Comparison of ENCODE assay signal across 1 cellular context in genomic region chr22:27627444-27627833, GRCh38.
TF ChIP-seq lines count a peak whose summit lies in the region.

No MANE protein-coding gene starts in this region.

TF ChIP-seq in HepG2, 621 proteins besides CTCF, POLR2A, EP300 and RAD21 (continued from another document and continues in another):
- TF ChIP-seq, protein P1, sequence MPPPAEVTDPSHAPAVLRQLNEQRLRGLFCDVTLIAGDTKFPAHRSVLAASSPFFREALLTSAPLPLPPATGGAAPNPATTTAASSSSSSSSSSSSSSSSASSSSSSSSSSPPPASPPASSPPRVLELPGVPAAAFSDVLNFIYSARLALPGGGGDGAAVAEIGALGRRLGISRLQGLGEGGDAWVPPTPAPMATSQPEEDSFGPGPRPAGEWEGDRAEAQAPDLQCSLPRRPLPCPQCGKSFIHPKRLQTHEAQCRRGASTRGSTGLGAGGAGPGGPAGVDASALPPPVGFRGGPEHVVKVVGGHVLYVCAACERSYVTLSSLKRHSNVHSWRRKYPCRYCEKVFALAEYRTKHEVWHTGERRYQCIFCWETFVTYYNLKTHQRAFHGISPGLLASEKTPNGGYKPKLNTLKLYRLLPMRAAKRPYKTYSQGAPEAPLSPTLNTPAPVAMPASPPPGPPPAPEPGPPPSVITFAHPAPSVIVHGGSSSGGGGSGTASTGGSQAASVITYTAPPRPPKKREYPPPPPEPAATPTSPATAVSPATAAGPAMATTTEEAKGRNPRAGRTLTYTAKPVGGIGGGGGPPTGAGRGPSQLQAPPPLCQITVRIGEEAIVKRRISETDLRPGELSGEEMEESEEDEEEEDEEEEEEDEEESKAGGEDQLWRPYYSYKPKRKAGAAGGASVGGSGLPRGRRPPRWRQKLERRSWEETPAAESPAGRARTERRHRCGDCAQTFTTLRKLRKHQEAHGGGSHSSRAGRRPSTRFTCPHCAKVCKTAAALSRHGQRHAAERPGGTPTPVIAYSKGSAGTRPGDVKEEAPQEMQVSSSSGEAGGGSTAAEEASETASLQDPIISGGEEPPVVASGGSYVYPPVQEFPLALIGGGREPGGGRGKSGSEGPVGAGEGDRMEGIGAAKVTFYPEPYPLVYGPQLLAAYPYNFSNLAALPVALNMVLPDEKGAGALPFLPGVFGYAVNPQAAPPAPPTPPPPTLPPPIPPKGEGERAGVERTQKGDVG (CRISPR knock-in tag; IDR thresholded peaks at IDR 0.05; ENCODE audit: borderline replicate concordance): no peak
- TF ChIP-seq ZFP36 (IDR thresholded peaks at IDR 0.05; ENCODE audit: borderline replicate concordance, low read depth, low read length, partially characterized antibody) (no peak), ZNF782 (CRISPR knock-in tag; IDR thresholded peaks at IDR 0.05; ENCODE audit: borderline replicate concordance) (no peak), ZNF550 (CRISPR knock-in tag; IDR thresholded peaks at IDR 0.05; ENCODE audit: borderline replicate concordance) (no peak), PTBP1 (IDR thresholded peaks at IDR 0.05; ENCODE audit: low read depth, low read length, poor library complexity, severe bottlenecking) (no peak), ZNF441 (CRISPR knock-in tag; IDR thresholded peaks at IDR 0.05; ENCODE audit: borderline replicate concordance) (no peak), ZNF431 (CRISPR knock-in tag; IDR thresholded peaks at IDR 0.05; ENCODE audit: borderline replicate concordance, low read depth) (0 out of 2 replicates have a peak, but pooled peaks have one; percentile 54), PHF21A (CRISPR knock-in tag; IDR thresholded peaks at IDR 0.05) (no peak), ZNF317 (CRISPR knock-in tag; IDR thresholded peaks at IDR 0.05) (no peak), ADNP (CRISPR knock-in tag; IDR thresholded peaks at IDR 0.05) (no peak), TCF7 (IDR thresholded peaks at IDR 0.05; ENCODE audit: low read depth) (no peak), BRD4 (CRISPR knock-in tag; IDR thresholded peaks at IDR 0.05) (no peak), ZNF296 (CRISPR knock-in tag; conservative IDR thresholded peaks at IDR 0.05) (no peak), ZNF446 (CRISPR knock-in tag; IDR thresholded peaks at IDR 0.05) (no peak), ELK4 (CRISPR knock-in tag; IDR thresholded peaks at IDR 0.05; ENCODE audit: borderline replicate concordance) (no peak), ZNF292 (CRISPR knock-in tag; IDR thresholded peaks at IDR 0.05; ENCODE audit: borderline replicate concordance, low read depth) (no peak), CREB1 (IDR thresholded peaks at IDR 0.05) (no peak), CREB1 (CRISPR knock-in tag; IDR thresholded peaks at IDR 0.05) (no peak), CEBPG (CRISPR knock-in tag; IDR thresholded peaks at IDR 0.05) (peak; percentile 94), ZNF781 (CRISPR knock-in tag; IDR thresholded peaks at IDR 0.05; ENCODE audit: borderline replicate concordance, not compliant biosample characterization) (no peak), THAP9 (CRISPR knock-in tag; IDR thresholded peaks at IDR 0.05; ENCODE audit: borderline replicate concordance) (no peak), REPIN1 (CRISPR knock-in tag; IDR thresholded peaks at IDR 0.05; ENCODE audit: borderline replicate concordance, low read depth) (no peak), HINFP (CRISPR knock-in tag; IDR thresholded peaks at IDR 0.05; ENCODE audit: low read depth) (no peak), DBP (CRISPR knock-in tag; IDR thresholded peaks at IDR 0.05; ENCODE audit: not compliant biosample characterization) (no peak), ZKSCAN5 (CRISPR knock-in tag; IDR thresholded peaks at IDR 0.05) (no peak), ZFYVE20 (CRISPR knock-in tag; IDR thresholded peaks at IDR 0.05; ENCODE audit: borderline replicate concordance, low read depth) (no peak), DPF2 (CRISPR knock-in tag; IDR thresholded peaks at IDR 0.05; ENCODE audit: borderline replicate concordance, low read depth) (no peak), HNF1A (IDR thresholded peaks at IDR 0.05; ENCODE audit: low read depth) (no peak), HNF1A (CRISPR knock-in tag; IDR thresholded peaks at IDR 0.05; ENCODE audit: borderline replicate concordance) (no peak), SKIL (CRISPR knock-in tag; IDR thresholded peaks at IDR 0.05; ENCODE audit: borderline replicate concordance) (no peak), SMAD3 (CRISPR knock-in tag; IDR thresholded peaks at IDR 0.05) (no peak), ZNF616 (CRISPR knock-in tag; IDR thresholded peaks at IDR 0.05; ENCODE audit: low read depth) (no peak), ZNF331 (CRISPR knock-in tag; IDR thresholded peaks at IDR 0.05) (0 out of 2 replicates have a peak, but pooled peaks have one; percentile 13), PAX8 (CRISPR knock-in tag; IDR thresholded peaks at IDR 0.05; ENCODE audit: borderline replicate concordance) (no peak)
- TF ChIP-seq, protein P2, sequence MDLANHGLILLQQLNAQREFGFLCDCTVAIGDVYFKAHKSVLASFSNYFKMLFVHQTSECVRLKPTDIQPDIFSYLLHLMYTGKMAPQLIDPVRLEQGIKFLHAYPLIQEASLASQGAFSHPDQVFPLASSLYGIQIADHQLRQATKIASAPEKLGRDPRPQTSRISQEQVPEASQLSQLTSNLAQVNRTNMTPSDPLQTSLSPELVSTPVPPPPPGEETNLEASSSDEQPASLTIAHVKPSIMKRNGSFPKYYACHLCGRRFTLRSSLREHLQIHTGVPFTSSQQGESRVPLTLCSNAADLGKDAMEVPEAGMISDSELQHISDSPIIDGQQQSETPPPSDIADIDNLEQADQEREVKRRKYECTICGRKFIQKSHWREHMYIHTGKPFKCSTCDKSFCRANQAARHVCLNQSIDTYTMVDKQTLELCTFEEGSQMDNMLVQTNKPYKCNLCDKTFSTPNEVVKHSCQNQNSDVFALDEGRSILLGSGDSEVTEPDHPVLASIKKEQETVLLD (CRISPR knock-in tag; IDR thresholded peaks at IDR 0.05; ENCODE audit: low read depth): no peak
- TF ChIP-seq, protein P3, sequence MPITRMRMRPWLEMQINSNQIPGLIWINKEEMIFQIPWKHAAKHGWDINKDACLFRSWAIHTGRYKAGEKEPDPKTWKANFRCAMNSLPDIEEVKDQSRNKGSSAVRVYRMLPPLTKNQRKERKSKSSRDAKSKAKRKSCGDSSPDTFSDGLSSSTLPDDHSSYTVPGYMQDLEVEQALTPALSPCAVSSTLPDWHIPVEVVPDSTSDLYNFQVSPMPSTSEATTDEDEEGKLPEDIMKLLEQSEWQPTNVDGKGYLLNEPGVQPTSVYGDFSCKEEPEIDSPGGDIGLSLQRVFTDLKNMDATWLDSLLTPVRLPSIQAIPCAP (CRISPR knock-in tag; IDR thresholded peaks at IDR 0.05; ENCODE audit: low read depth): no peak
- TF ChIP-seq, protein P4, sequence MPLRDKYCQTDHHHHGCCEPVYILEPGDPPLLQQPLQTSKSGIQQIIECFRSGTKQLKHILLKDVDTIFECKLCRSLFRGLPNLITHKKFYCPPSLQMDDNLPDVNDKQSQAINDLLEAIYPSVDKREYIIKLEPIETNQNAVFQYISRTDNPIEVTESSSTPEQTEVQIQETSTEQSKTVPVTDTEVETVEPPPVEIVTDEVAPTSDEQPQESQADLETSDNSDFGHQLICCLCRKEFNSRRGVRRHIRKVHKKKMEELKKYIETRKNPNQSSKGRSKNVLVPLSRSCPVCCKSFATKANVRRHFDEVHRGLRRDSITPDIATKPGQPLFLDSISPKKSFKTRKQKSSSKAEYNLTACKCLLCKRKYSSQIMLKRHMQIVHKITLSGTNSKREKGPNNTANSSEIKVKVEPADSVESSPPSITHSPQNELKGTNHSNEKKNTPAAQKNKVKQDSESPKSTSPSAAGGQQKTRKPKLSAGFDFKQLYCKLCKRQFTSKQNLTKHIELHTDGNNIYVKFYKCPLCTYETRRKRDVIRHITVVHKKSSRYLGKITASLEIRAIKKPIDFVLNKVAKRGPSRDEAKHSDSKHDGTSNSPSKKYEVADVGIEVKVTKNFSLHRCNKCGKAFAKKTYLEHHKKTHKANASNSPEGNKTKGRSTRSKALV (CRISPR knock-in tag; IDR thresholded peaks at IDR 0.05): no peak
- TF ChIP-seq, protein P5, sequence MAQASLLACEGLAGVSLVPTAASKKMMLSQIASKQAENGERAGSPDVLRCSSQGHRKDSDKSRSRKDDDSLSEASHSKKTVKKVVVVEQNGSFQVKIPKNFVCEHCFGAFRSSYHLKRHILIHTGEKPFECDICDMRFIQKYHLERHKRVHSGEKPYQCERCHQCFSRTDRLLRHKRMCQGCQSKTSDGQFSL (CRISPR knock-in tag; IDR thresholded peaks at IDR 0.05): no peak
